ENCODE assay signal across 8 cellular contexts in genomic region chr17:81702934-81703746, GRCh38. TPM values are rescaled to one million over a fixed set of nuclear protein-coding genes. Genes with fewer than 3 reads are reported as not detected.
DNase-seq lines count a peak whose midpoint lies in the region; ATAC-seq and TF ChIP-seq lines count a peak whose summit lies in the region.

Gene MRPL12 (plus strand): TSS chr17:81703367. CDS start chr17:81703502, 135 bp downstream.

- H3K4me3 Mint-ChIP-seq in activated B cell treated with CpG ODN at 0.5 μM for 24 hours, result peak within 1 kb of the TSS; percentile 89

- ATAC-seq in GM18870 (IDR thresholded peaks at IDR 0.05; ENCODE audit: unreplicated experiment), result peak; percentile 69
- peak; percentile 73 for ATAC-seq in HG03135 (IDR thresholded peaks at IDR 0.05; ENCODE audit: unreplicated experiment)
- ATAC-seq in activated B cell treated with CpG ODN at 0.5 μM for 24 hours (ENCODE audit: low read depth), result peak; percentile 94

- POLR2A ChIA-PET in AG04449 (lab: Yijun Ruan, JAX) (interaction anchor here (0.6 to 1.9 kb wide), 7 partner anchors 9 to 196 kb away, joined by 3 to 26 read pairs (median 4); partner anchors contain the start of genes ARL16, HGS and SLC25A10), activated B cell treated with CpG ODN at 0.5 μM for 24 hours (lab: Charles Lee) (interaction anchor here (0.6 to 3.4 kb wide), 21 partner anchors 8 to 480 kb away, joined by 3 to 39 read pairs (median 4); partner anchors contain the start of genes ACTG1, ARL16, CCDC137 and CEP131)

- 0 to 1% (median 1%) methylated on average over 23 to 102 of the region's 102 CpGs for WGBS in spleen, 5 donors

- H3K9me3 ChIP-seq in spleen, result no peaks in the 10 kb centered on the region

- peaks cover 22 to 52% (median 39%) of the 10 kb centered on the region in 6 donors for H3K4me1 ChIP-seq in spleen

- TF ChIP-seq POLR2A in spleen (IDR thresholded peaks at IDR 0.05), result peak in 2 of 3 donors; percentile 46 to 63

- H3K9me3 Mint-ChIP-seq in activated B cell treated with CpG ODN at 0.5 μM for 24 hours, result no peaks in the 10 kb centered on the region

- peak; percentile 33 for DNase-seq in AG04449 (ENCODE audit: low read depth, low spot score)
- peak; percentile 91 for DNase-seq in NCI-H2227 treated with DMSO at 0.1 percent for 48 hours (lab: John Stamatoyannopoulos, UW)
- DNase-seq in activated B cell treated with CpG ODN at 0.5 μM for 24 hours, result peak; percentile 84
- peak; percentile 93 to 94 for DNase-seq in cardiac fibroblast (ENCODE audit: low read depth in 2 of 2)
- peak; percentile 99 for DNase-seq in inferior parietal cortex (ENCODE audit: extremely low spot score)
- DNase-seq in spleen, result peak; percentile 99

- peak within 1 kb of the TSS; percentile 89 to 98 (median 96) for H3K27ac ChIP-seq in spleen

- peaks cover 38% of the 10 kb centered on the region for H3K4me1 Mint-ChIP-seq in activated B cell treated with CpG ODN at 0.5 μM for 24 hours

- no peaks in the 10 kb centered on the region for H3K27me3 Mint-ChIP-seq in activated B cell treated with CpG ODN at 0.5 μM for 24 hours

- H3K27ac Mint-ChIP-seq in activated B cell treated with CpG ODN at 0.5 μM for 24 hours, result peak within 1 kb of the TSS; percentile 86

- peaks cover 56% of the 10 kb centered on the region for H3K36me3 Mint-ChIP-seq in activated B cell treated with CpG ODN at 0.5 μM for 24 hours (ENCODE audit: low read depth)

- TF ChIP-seq CTCF in AG04449 (IDR thresholded peaks at IDR 0.05; ENCODE audit: insufficient read depth, low read length, missing control alignments), result peak; percentile 12
- no peak for TF ChIP-seq CTCF in activated B cell treated with CpG ODN at 0.5 μM for 24 hours (IDR thresholded peaks at IDR 0.05)
- TF ChIP-seq CTCF in cardiac fibroblast (IDR thresholded peaks at IDR 0.05; ENCODE audit: low read depth, low read length), result no peak
- TF ChIP-seq CTCF in spleen (IDR thresholded peaks at IDR 0.05 in 8 of 11, conservative IDR thresholded peaks at IDR 0.05 in 3 of 11), result peak; percentile 11 to 79 (median 49)

- intact Hi-C loops in activated B cell treated with CpG ODN at 0.5 μM for 24 hours (cut with micrococcal nuclease), result loop anchor here (1.0 to 2.0 kb wide), 5 partner anchors 9 to 157 kb away; partner anchors contain the start of genes ARL16, CCDC137, MCRIP1 and OXLD1
- intact Hi-C loops in spleen (cut with DNase I; ENCODE audit: low total_unique reads), result no loop called here

- CTCF ChIA-PET in AG04449 (lab: Yijun Ruan, JAX), result interaction anchor here (1.1 to 1.3 kb wide), 2 partner anchors 23 to 28 kb away, joined by 3 to 5 read pairs; no protein-coding TSS in a partner anchor
- CTCF ChIA-PET in activated B cell treated with CpG ODN at 0.5 μM for 24 hours (lab: Charles Lee), result interaction anchor here (0.7 to 1.6 kb wide), 2 partner anchors 19 to 28 kb away, joined by 4 to 5 read pairs; partner anchors contain the start of genes ARL16 and HGS

- peaks cover 0 to 78% (median 66%) of the 10 kb centered on the region in 6 donors for H3K36me3 ChIP-seq in spleen

- H3K4me3 ChIP-seq in AG04449 (ENCODE audit: low read depth, low read length), result peak within 1 kb of the TSS; percentile 86
- peak within 1 kb of the TSS; percentile 71 to 85 for H3K4me3 ChIP-seq in cardiac fibroblast (replicated peaks in 1 of 2; ENCODE audit: low read depth in 2 of 2, low read length in 2 of 2)
- H3K4me3 ChIP-seq in spleen, result peak within 1 kb of the TSS; percentile 77 to 98 (median 92)

- no peaks in the 10 kb centered on the region for H3K27me3 ChIP-seq in spleen (replicated peaks in 1 of 7)

RNA-seq across cellular contexts. Expression of gene MRPL12, which starts in this region (rescaled TPM):
- total RNA-seq in activated B cell treated with CpG ODN at 0.5 μM for 24 hours, result 68.8 and 69.8 TPM in 2 replicates
- 10 to 100 TPM; 36.2 to 68.5 (median 43.2) TPM for total RNA-seq in spleen
- polyA plus RNA-seq in spleen, result 100 to 1,000 TPM in 2 of 3 donors, 10 to 100 TPM in 1; 71.7 to 160 (median 121) TPM

Comparison
In these comparisons a context has a peak if more than half of its experiments do, and no peak if none do; other contexts are left out.
1. Peak in every context shown above with its lines: DNase-seq, ATAC-seq, H3K4me3 ChIP-seq and H3K27ac ChIP-seq.
2. DNase-seq: peak in every context shown above with its lines; median percentile 99 in inferior parietal cortex; 99 in spleen; 94 in cardiac fibroblast; 91 in NCI-H2227 treated with DMSO at 0.1 percent for 48 hours; 84 in activated B cell treated with CpG ODN at 0.5 μM for 24 hours; 33 in AG04449.
3. CTCF ChIP-seq: peak in AG04449 (single experiment) and spleen (11 of 11); none in activated B cell treated with CpG ODN at 0.5 μM for 24 hours (single experiment) and cardiac fibroblast (single experiment).